In genomic region chr3:142889263-142890014, GRCh38 we compare ENCODE assay signal across 8 cellular contexts. TPM values are rescaled to one million over a fixed set of nuclear protein-coding genes. Genes with fewer than 3 reads are reported as not detected.
DNase-seq lines count a peak whose midpoint lies in the region; ATAC-seq and TF ChIP-seq lines count a peak whose summit lies in the region.

No MANE protein-coding gene starts in this region.

- BruUV-seq in MCF 10A (replicated peaks; lab: Mats Ljungman, UMichigan) = no TSS peak

- no peaks in the 10 kb centered on the region for H3K27me3 Mint-ChIP-seq in MCF 10A (ENCODE audit: insufficient read depth, unreplicated experiment)

- H3K27ac ChIP-seq in cardiac muscle cell (no peak overlapping the region), mesodermal cell (ENCODE audit: low read depth, low read length, severe bottlenecking) (no peak overlapping the region), upper lobe of right lung (no peak overlapping the region)

- no peaks in the 10 kb centered on the region for H3K36me3 Mint-ChIP-seq in MCF 10A (ENCODE audit: insufficient read depth, unreplicated experiment)

- in situ Hi-C loops in KBM-7 (cut with MboI; ENCODE audit: low pct_unique_long_range_greater_than_20kb, low sequenced_read_pairs) = no loop called here

- H3K36me3 ChIP-seq in cardiac muscle cell = no peaks in the 10 kb centered on the region
- no peaks in the 10 kb centered on the region for H3K36me3 ChIP-seq in mesodermal cell (ENCODE audit: control insufficient read depth, insufficient read depth, low read length)
- H3K36me3 ChIP-seq in upper lobe of right lung = no peaks in the 10 kb centered on the region

- TF ChIP-seq CTCF in cardiac muscle cell (IDR thresholded peaks at IDR 0.05; ENCODE audit: low read depth, low read length) = no peak
- TF ChIP-seq CTCF in MCF 10A (IDR thresholded peaks at IDR 0.05; ENCODE audit: unreplicated experiment) = no peak
- TF ChIP-seq CTCF in upper lobe of right lung (IDR thresholded peaks at IDR 0.05) = no peak

- DNase-seq in cardiac muscle cell (ENCODE audit: low read depth in 1 of 2, low spot score in 1 of 2) (no peak), Right ventricle myocardium inferior (ENCODE audit: missing footprints) (no peak), MCF 10A (ENCODE audit: unreplicated experiment) (no peak), upper lobe of right lung (no peak), NCI-H146 (lab: John Stamatoyannopoulos, UW) (no peak), KBM-7 (no peak)

- no peaks in the 10 kb centered on the region for H3K9me3 Mint-ChIP-seq in MCF 10A (ENCODE audit: unreplicated experiment)

- peaks cover 13% of the 10 kb centered on the region for H3K27me3 ChIP-seq in cardiac muscle cell
- H3K27me3 ChIP-seq in upper lobe of right lung = peaks cover 21% of the 10 kb centered on the region

- H3K27ac Mint-ChIP-seq in MCF 10A (ENCODE audit: low read depth, unreplicated experiment) = no peak overlapping the region

- no peaks in the 10 kb centered on the region for H3K4me1 Mint-ChIP-seq in MCF 10A (ENCODE audit: insufficient read depth, unreplicated experiment)

- H3K4me1 ChIP-seq in cardiac muscle cell (ENCODE audit: low read depth) = no peaks in the 10 kb centered on the region
- H3K4me1 ChIP-seq in mesodermal cell (ENCODE audit: control insufficient read depth, insufficient read depth, low read length, poor library complexity, severe bottlenecking) = peaks cover 8% of the 10 kb centered on the region
- H3K4me1 ChIP-seq in upper lobe of right lung = peaks cover 12% of the 10 kb centered on the region

- H3K4me3 ChIP-seq in cardiac muscle cell = peak overlapping the region; percentile 51
- H3K4me3 ChIP-seq in mesodermal cell (ENCODE audit: extremely low read depth, insufficient read depth, low read length, poor library complexity, severe bottlenecking) = peak overlapping the region; percentile 63
- peak overlapping the region; percentile 52 for H3K4me3 ChIP-seq in upper lobe of right lung

- 0 to 32% methylated on average over 7 to 9 of the region's 23 CpGs for WGBS in mesodermal cell (ENCODE audit: insufficient coverage in 2 of 2), 2 experiments

- intact Hi-C loops in Right ventricle myocardium inferior (cut with DNase I) = loop anchor here (5.0 kb wide), 2 partner anchors 42 to 88 kb away; no protein-coding TSS in a partner anchor
- intact Hi-C loops in MCF 10A (cut with micrococcal nuclease) = no loop called here
- intact Hi-C loops in upper lobe of right lung (cut with DNase I) = no loop called here

- no peaks in the 10 kb centered on the region for H3K9me3 ChIP-seq in cardiac muscle cell (ENCODE audit: low read depth)
- H3K9me3 ChIP-seq in mesodermal cell (ENCODE audit: control insufficient read depth, low read length) = no peaks in the 10 kb centered on the region
- H3K9me3 ChIP-seq in upper lobe of right lung = no peaks in the 10 kb centered on the region

- H3K4me3 Mint-ChIP-seq in MCF 10A (ENCODE audit: unreplicated experiment) = peak overlapping the region; percentile 75

- ATAC-seq in Right ventricle myocardium inferior (no peak), upper lobe of right lung (no peak), HG03432 (IDR thresholded peaks at IDR 0.05; ENCODE audit: unreplicated experiment) (no peak)

- CTCF ChIA-PET in MCF 10A (lab: Yijun Ruan, JAX) = interaction anchor here (1.3 to 1.4 kb wide), 2 partner anchors 61 kb away, joined by 3 to 4 read pairs; no protein-coding TSS in a partner anchor

- POLR2A ChIA-PET in MCF 10A (lab: Yijun Ruan, JAX) = interaction anchor here (0.7 to 1.0 kb wide), 2 partner anchors 11 to 35 kb away, joined by 3 read pairs; no protein-coding TSS in a partner anchor

RNA-seq across cellular contexts. Expression of gene PCOLCE2, which starts 0.6 kb away (rescaled TPM):
- total RNA-seq in cardiac muscle cell (5.5 and 6.5 TPM in 2 replicates), Right ventricle myocardium inferior (64.1 TPM), MCF 10A (2022) (3.2 and 3.4 TPM in 2 replicates), upper lobe of right lung (23.3 TPM)
- polyA plus RNA-seq in cardiac muscle cell = 5.4 and 6.5 TPM in 2 replicates
- 17.5 TPM for polyA plus RNA-seq in mesodermal cell (2013, experiment 1 of 2)
- polyA plus RNA-seq in mesodermal cell (2013, experiment 2 of 2) = 20.5 TPM
